ENCODE assay signal across 1 cellular context in genomic region chr1:15279576-15280230, GRCh38.
TF ChIP-seq lines count a peak whose summit lies in the region.

No MANE protein-coding gene starts in this region.

TF ChIP-seq in SK-N-SH, 30 proteins besides CTCF, POLR2A, EP300 and RAD21:
- no peak for TF ChIP-seq SMC3 (IDR thresholded peaks at IDR 0.05; ENCODE audit: low read depth, low read length)
- TF ChIP-seq TAF1 (IDR thresholded peaks at IDR 0.05; ENCODE audit: borderline replicate concordance, low read depth, low read length), result no peak
- no peak for TF ChIP-seq ELF1 (IDR thresholded peaks at IDR 0.05)
- peak; percentile 29; the same call in 1 of the 2 replicates for TF ChIP-seq USF1 (IDR thresholded peaks at IDR 0.05; ENCODE audit: borderline replicate concordance, low read depth)
- TF ChIP-seq REST (IDR thresholded peaks at IDR 0.05; ENCODE audit: low read depth, low read length), result no peak
- TF ChIP-seq MAX (IDR thresholded peaks at IDR 0.05; ENCODE audit: low read depth), result no peak
- TF ChIP-seq GATA2 (CRISPR knock-in tag; IDR thresholded peaks at IDR 0.05), result no peak
TF ChIP-seq in SK-N-SH: peak in this region for 1.
